23 cellular contexts compared by ENCODE assay signal in genomic region chr1:195897072-195897471, GRCh38.
DNase-seq lines count a peak whose midpoint lies in the region; ATAC-seq and TF ChIP-seq lines count a peak whose summit lies in the region.
"Had no signal": no experiment of that assay in that cellular context is flagged by ENCODE, and none has a peak within 500 bp of the region (broad histone marks: within the 10 kb centered on the region; RNA-seq: fewer than 3 reads in every experiment).

No MANE protein-coding gene starts in this region.

- no peaks in the 10 kb centered on the region for H4K20me1 ChIP-seq in PC-3 (ENCODE audit: low read length)

- no peaks in the 10 kb centered on the region for H3K27me3 ChIP-seq in PC-3 (ENCODE audit: low read length)
- H3K27me3 ChIP-seq: brain microvascular endothelial cell, heart left ventricle, SJCRH30, transverse colon had no signal

- CTCF ChIA-PET in PC-3 (lab: Charles Lee): interaction anchor here (0.6 to 0.8 kb wide), 3 partner anchors 9 to 767 kb away, joined by 4 to 5 read pairs (median 5); no protein-coding TSS in a partner anchor

- H3K9me2 ChIP-seq in PC-3 (replicated peaks; ENCODE audit: low read length): no peaks in the 10 kb centered on the region

- no TSS peak for BruUV-seq in PC-3 (replicated peaks; lab: Mats Ljungman, UMichigan)

- DNase-seq in AML-193 (lab: John Stamatoyannopoulos, UW) (peak; percentile 18 to 27), ELR (ENCODE audit: low read depth) (peak; percentile 19), PC-3 (peak; percentile 22), epithelial cell of esophagus (ENCODE audit: low read depth) (peak; percentile 20), NCI-H2029 treated with DMSO at 0.1 percent for 48 hours (lab: John Stamatoyannopoulos, UW) (no peak), left lobe of liver (ENCODE audit: low spot score) (no peak), sciatic nerve (ENCODE audit: low spot score) (no peak)
- DNase-seq: activated B cell treated with CpG ODN at 0.5 μM for 24 hours; activated CD4-positive, alpha-beta memory T cell treated with anti-CD3 and anti-CD28 coated beads, Interleukin-2, amount 10 ng/mL, durations not matched to agents 7 days and 5 days; activated gamma-delta T cell treated with Interleukin-2 at 50 U/mL for 16 hours; activated T-cell treated with anti-CD3 and anti-CD28 coated beads for 4 hours; brain microvascular endothelial cell; Calu3; heart left ventricle; left ventricle myocardium superior; NCI-H1092; NCI-H526 treated with DMSO at 0.1 percent for 48 hours; stimulated activated CD4-positive, alpha-beta T cell treated with anti-CD3 and anti-CD28 coated beads, Interleukin-4, amount 100 ng/mL, for 24 hours; stimulated activated naive CD8-positive, alpha-beta T cell treated with anti-CD3 and anti-CD28 coated beads, Interleukin-15, amount 100 ng/mL, for 72 hours; T-helper 2 cell; transverse colon had no signal

- H3K36me3 ChIP-seq in PC-3 (ENCODE audit: low read depth, low read length): no peaks in the 10 kb centered on the region
- H3K36me3 ChIP-seq: brain microvascular endothelial cell, heart left ventricle, SJCRH30, transverse colon had no signal

- H3K4me3 ChIP-seq in PC-3 (ENCODE audit: low read length) (no peak overlapping the region), epithelial cell of esophagus (ENCODE audit: low read length) (no peak overlapping the region)
- H3K4me3 ChIP-seq: coronary artery, heart left ventricle, SJCRH30, transverse colon had no signal

- intact Hi-C loops in PC-3 (cut with micrococcal nuclease): no loop called here
- intact Hi-C loops in sciatic nerve (cut with DNase I): no loop called here

- H3K4me1 ChIP-seq in PC-3 (ENCODE audit: insufficient read depth, low read length): no peaks in the 10 kb centered on the region
- H3K4me1 ChIP-seq: SJCRH30, transverse colon had no signal

- H2AFZ ChIP-seq in PC-3 (ENCODE audit: low read length): no peak overlapping the region

- no peaks in the 10 kb centered on the region for H3K79me2 ChIP-seq in PC-3 (ENCODE audit: low read length)

- no peak overlapping the region for H3K27ac ChIP-seq in PC-3 (ENCODE audit: low read length)
- H3K27ac ChIP-seq: brain microvascular endothelial cell, coronary artery, heart left ventricle, SJCRH30, transverse colon had no signal

- TF ChIP-seq CTCF in PC-3 (conservative IDR thresholded peaks at IDR 0.05; ENCODE audit: low read depth, low read length) (peak; percentile 31), epithelial cell of esophagus (IDR thresholded peaks at IDR 0.05; ENCODE audit: insufficient read depth, low read depth, low read length, missing control alignments) (no peak)

- ATAC-seq in PC-3 (no peak), left lobe of liver (no peak), sciatic nerve (no peak)
- ATAC-seq: heart left ventricle; left ventricle myocardium superior; stimulated activated naive CD8-positive, alpha-beta T cell treated with anti-CD3 and anti-CD28 coated beads, Interleukin-15, amount 100 ng/mL, for 72 hours had no signal

- H3K9me3 ChIP-seq in PC-3 (ENCODE audit: low read length): no peaks in the 10 kb centered on the region
- H3K9me3 ChIP-seq: heart left ventricle, SJCRH30, transverse colon had no signal

- H3K9ac ChIP-seq in PC-3 (ENCODE audit: low read length): no peak overlapping the region

- H3K4me2 ChIP-seq in PC-3 (ENCODE audit: low read length): no peak overlapping the region

- no peaks in the 10 kb centered on the region for H3F3A ChIP-seq in PC-3 (ENCODE audit: low read length, unreplicated experiment)

- POLR2A ChIA-PET in PC-3 (lab: Charles Lee; ENCODE audit: unreplicated experiment): no interaction called here

Comparison
In these comparisons a context has a peak if more than half of its experiments do, and no peak if none do; other contexts are left out.
1. DNase-seq: peak in AML-193 (2 of 2), ELR (single experiment), PC-3 (single experiment) and epithelial cell of esophagus (single experiment); none in NCI-H2029 treated with DMSO at 0.1 percent for 48 hours (single experiment), left lobe of liver (single experiment) and sciatic nerve (single experiment).